In genomic region chr18:35418610-35419009, GRCh38 we compare ENCODE assay signal across 33 cellular contexts. TPM values are rescaled to one million over a fixed set of nuclear protein-coding genes. Genes with fewer than 3 reads are reported as not detected.
DNase-seq lines count a peak whose midpoint lies in the region; ATAC-seq, FAIRE-seq and TF ChIP-seq lines count a peak whose summit lies in the region.
"Had no signal": no experiment of that assay in that cellular context is flagged by ENCODE, and none has a peak within 500 bp of the region (broad histone marks: within the 10 kb centered on the region; RNA-seq: fewer than 3 reads in every experiment).

No MANE protein-coding gene starts in this region.

- WGBS in HepG2 (ENCODE audit: low lambda C conversion rate) = 16% methylated on average over 4 of the region's 4 CpGs
- 72% methylated on average over 4 of the region's 4 CpGs for WGBS in right lobe of liver (ENCODE audit: insufficient coverage, low coverage, low lambda C conversion rate, missing lambda C conversion rate)
- 7% methylated on average over 4 of the region's 4 CpGs for WGBS in K562 (ENCODE audit: insufficient coverage, low coverage, missing lambda C conversion rate)
- WGBS in psoas muscle, 3 donors = 73 to 80% (median 76%) methylated on average over 4 of the region's 4 CpGs

- H3K9me3 ChIP-seq in HepG2 (ENCODE audit: low read length) (peaks cover 5% of the 10 kb centered on the region), right lobe of liver (peaks cover 0 to 6% (median 3%) of the 10 kb centered on the region in 4 donors), adipocyte (ENCODE audit: control insufficient read depth, low read length) (peaks cover 28% of the 10 kb centered on the region), K562 (replicated peaks; ENCODE audit: control insufficient read depth, insufficient read depth, low read depth, low read length) (no peaks in the 10 kb centered on the region), psoas muscle (peaks cover 12% of the 10 kb centered on the region)
- H3K9me3 ChIP-seq: BE2C, Caco-2 had no signal

- TF ChIP-seq POLR2A in HepG2 (IDR thresholded peaks at IDR 0.05; ENCODE audit: insufficient read depth in 1 of 2, low read depth in 2 of 2, low read length in 2 of 2) (no peak), right lobe of liver (IDR thresholded peaks at IDR 0.05) (no peak), K562 (conservative IDR thresholded peaks at IDR 0.05) (no peak)

- ATAC-seq in HepG2 (no peak), right lobe of liver (no peak), K562 (no peak), HG03521 (IDR thresholded peaks at IDR 0.05; ENCODE audit: unreplicated experiment) (no peak), psoas muscle (no peak)
- ATAC-seq: A549; CD8-positive, alpha-beta T cell had no signal

- H3K79me2 ChIP-seq in HepG2 (ENCODE audit: insufficient read depth, low read length) = no peaks in the 10 kb centered on the region
- no peaks in the 10 kb centered on the region for H3K79me2 ChIP-seq in K562 (ENCODE audit: control insufficient read depth, insufficient read depth, low read length)

- H3K4me3 ChIP-seq in HepG2 (replicated peaks in 1 of 3; ENCODE audit: insufficient read depth in 1 of 3, low read depth in 2 of 3, low read length in 3 of 3) (no peak overlapping the region), right lobe of liver (no peak overlapping the region), adipocyte (ENCODE audit: low read length) (peak overlapping the region; percentile 9), K562 (no peak overlapping the region), psoas muscle (no peak overlapping the region)
- H3K4me3 ChIP-seq: A549; BLaER1; BLaER1 treated with 17β-estradiol and CSF1 and Interleukin-3, amounts not matched to agents 10 nM and 100 nM had no signal

- H3K27ac ChIP-seq in HepG2 (ENCODE audit: extremely low read length, insufficient read depth, low read length) (no peak overlapping the region), right lobe of liver (no peak overlapping the region), K562 (ENCODE audit: extremely low read depth, low read depth, low read length) (no peak overlapping the region), psoas muscle (no peak overlapping the region)
- H3K27ac ChIP-seq: 22Rv1; A549; BLaER1; BLaER1 treated with 17β-estradiol and CSF1 and Interleukin-3, amounts not matched to agents 10 nM and 100 nM; C4-2B had no signal

- no peaks in the 10 kb centered on the region for H3K4me1 ChIP-seq in HepG2 (ENCODE audit: insufficient read depth, low read length)
- H3K4me1 ChIP-seq in right lobe of liver = no peaks in the 10 kb centered on the region
- H3K4me1 ChIP-seq in adipocyte (ENCODE audit: control insufficient read depth, insufficient read depth, low read length) = peaks cover 12% of the 10 kb centered on the region
- H3K4me1 ChIP-seq in K562 (replicated peaks in 1 of 2; ENCODE audit: control insufficient read depth in 2 of 2, insufficient read depth in 2 of 2, low read length in 2 of 2) = no peaks in the 10 kb centered on the region
- H3K4me1 ChIP-seq in psoas muscle = no peaks in the 10 kb centered on the region
- H3K4me1 ChIP-seq: A549, BE2C, BLaER1, Caco-2 had no signal

- intact Hi-C loops in HepG2 (cut with micrococcal nuclease; ENCODE audit: unreplicated experiment) = no loop called here
- intact Hi-C loops in right lobe of liver (cut with DNase I) = loop anchor here in 1 of 2 donors (10.0 kb wide), 1 partner anchor 96 kb away; no protein-coding TSS in a partner anchor
- intact Hi-C loops in K562 (cut with micrococcal nuclease) = no loop called here
- intact Hi-C loops in psoas muscle (cut with DNase I) = no loop called here

- H3K9me1 ChIP-seq in K562 (ENCODE audit: control insufficient read depth, insufficient read depth, low read length) = no peaks in the 10 kb centered on the region

- BruUV-seq in HepG2 (replicated peaks; lab: Mats Ljungman, UMichigan) = no TSS peak
- BruUV-seq in K562 (replicated peaks; lab: Mats Ljungman, UMichigan) = no TSS peak

- H3K27me3 ChIP-seq in HepG2 (ENCODE audit: control insufficient read depth in 1 of 2, insufficient read depth in 2 of 2, low read length in 2 of 2) (no peaks in the 10 kb centered on the region; a peak in 1 of 5 replicates), right lobe of liver (no peaks in the 10 kb centered on the region), adipocyte (replicated peaks; ENCODE audit: control insufficient read depth, insufficient read depth, low read length) (no peaks in the 10 kb centered on the region), K562 (ENCODE audit: control insufficient read depth in 2 of 2, insufficient read depth in 2 of 2, low read length in 2 of 2) (peaks cover 0 to 11% of the 10 kb centered on the region in 2 experiments; a peak in 1 of 5 replicates), psoas muscle (ENCODE audit: insufficient read depth in 3 of 3, low read length in 2 of 3) (no peaks in the 10 kb centered on the region)
- H3K27me3 ChIP-seq: BE2C; BLaER1; BLaER1 treated with 17β-estradiol and CSF1 and Interleukin-3, amounts not matched to agents 10 nM and 100 nM had no signal

- no peaks in the 10 kb centered on the region for H4K20me1 ChIP-seq in HepG2 (ENCODE audit: insufficient read depth, low read length)
- H4K20me1 ChIP-seq in K562 (replicated peaks; ENCODE audit: control insufficient read depth, insufficient read depth, low read length) = no peaks in the 10 kb centered on the region
- H4K20me1 ChIP-seq: BLaER1; BLaER1 treated with 17β-estradiol and CSF1 and Interleukin-3, amounts not matched to agents 10 nM and 100 nM had no signal

- H3K4me2 ChIP-seq in HepG2 (ENCODE audit: low read depth, low read length) = no peak overlapping the region
- H3K4me2 ChIP-seq in K562 (ENCODE audit: insufficient read depth, low read length) = no peak overlapping the region
- H3K4me2 ChIP-seq: A549; BLaER1; BLaER1 treated with 17β-estradiol and CSF1 and Interleukin-3, amounts not matched to agents 10 nM and 100 nM had no signal

- TF ChIP-seq EP300 in HepG2 (IDR thresholded peaks at IDR 0.05; ENCODE audit: low read depth in 2 of 2, low read length in 2 of 2) (no peak), HepG2 (CRISPR knock-in tag; IDR thresholded peaks at IDR 0.05; ENCODE audit: borderline replicate concordance) (no peak), K562 (IDR thresholded peaks at IDR 0.05; ENCODE audit: low read length) (no peak)

- TF ChIP-seq CTCF in HepG2 (CRISPR knock-in tag; IDR thresholded peaks at IDR 0.05) (no peak), right lobe of liver (IDR thresholded peaks at IDR 0.05) (no peak), K562 (IDR thresholded peaks at IDR 0.05 in 2 of 3, conservative IDR thresholded peaks at IDR 0.05 in 1 of 3; ENCODE audit: insufficient read depth in 2 of 3, low read depth in 1 of 3, low read length in 3 of 3) (no peak), psoas muscle (IDR thresholded peaks at IDR 0.05) (no peak)

- in situ Hi-C loops in HepG2 (cut with HindIII; ENCODE audit: extremely low pct_ligation_motif_present, low pct_unique_long_range_greater_than_20kb) (no loop called here), K562 (cut with MboI) (no loop called here)

- no peak overlapping the region for H3K9ac ChIP-seq in HepG2 (ENCODE audit: insufficient read depth, low read depth, low read length)
- H3K9ac ChIP-seq in adipocyte (ENCODE audit: low read length) = no peak overlapping the region
- no peak overlapping the region for H3K9ac ChIP-seq in K562 (ENCODE audit: insufficient read depth in 1 of 2, low read depth in 2 of 2, low read length in 2 of 2)
- H3K9ac ChIP-seq: BLaER1; BLaER1 treated with 17β-estradiol and CSF1 and Interleukin-3, amounts not matched to agents 10 nM and 100 nM had no signal

- DNase-seq in HepG2 (ENCODE audit: low spot score) (no peak), right lobe of liver (no peak), adipocyte (ENCODE audit: low read depth) (no peak), K562 (ENCODE audit: extremely low read depth in 1 of 4, low spot score in 3 of 4) (no peak), psoas muscle (no peak)
- DNase-seq: 8988T; ACHN; AML-193; BE2C; C1 segment of cervical spinal cord; Caco-2; Calu3; CD4-positive, alpha-beta memory T cell; CD4-positive, alpha-beta T cell; CD4-positive, CD25-positive, alpha-beta regulatory T cell; CD8-positive, alpha-beta memory T cell; CD8-positive, alpha-beta T cell; COR-L47; DMS 273 treated with DMSO at 0.1 percent for 48 hours; DMS153; DMS53; DMS79; DMS79 treated with DMSO at 0.1 percent for 48 hours; DND-41; EL had no signal

- CTCF ChIA-PET in HepG2 (lab: Yijun Ruan, JAX; ENCODE audit: low intra/inter-chr PET ratio, low total read pairs) = no interaction called here
- CTCF ChIA-PET in K562 (lab: Yijun Ruan, JAX; ENCODE audit: low intra/inter-chr PET ratio) = no interaction called here

- FAIRE-seq in HepG2 (lab: Jason Lieb, UNC) = no peak
- FAIRE-seq in K562 (lab: Jason Lieb, UNC) = no peak
- FAIRE-seq: A204.1, A549, D721Med had no signal

- H2AFZ ChIP-seq in HepG2 (ENCODE audit: low read length) = no peak overlapping the region
- H2AFZ ChIP-seq in K562 (ENCODE audit: low read depth, low read length) = no peak overlapping the region

- no peak for TF ChIP-seq RAD21 in HepG2 (CRISPR knock-in tag; IDR thresholded peaks at IDR 0.05)
- TF ChIP-seq RAD21 in K562 (CRISPR knock-in tag; conservative IDR thresholded peaks at IDR 0.05 in 1 of 2, IDR thresholded peaks at IDR 0.05 in 1 of 2) = no peak

- POLR2A ChIA-PET in HepG2 (lab: Yijun Ruan, JAX) = no interaction called here
- POLR2A ChIA-PET in K562 (lab: Yijun Ruan, JAX) = interaction anchor here (1.2 kb wide), 1 partner anchor 9 kb away, joined by 4 read pairs; no protein-coding TSS in a partner anchor

- no peaks in the 10 kb centered on the region for H3K36me3 ChIP-seq in HepG2 (replicated peaks in 1 of 2; ENCODE audit: control insufficient read depth in 1 of 2, insufficient read depth in 2 of 2, low read length in 2 of 2)
- no peaks in the 10 kb centered on the region for H3K36me3 ChIP-seq in right lobe of liver
- no peaks in the 10 kb centered on the region for H3K36me3 ChIP-seq in adipocyte (ENCODE audit: control insufficient read depth, insufficient read depth, low read length, severe bottlenecking)
- no peaks in the 10 kb centered on the region for H3K36me3 ChIP-seq in K562 (ENCODE audit: control insufficient read depth, insufficient read depth, low read length)
- H3K36me3 ChIP-seq in psoas muscle (ENCODE audit: insufficient read depth in 1 of 2, low read depth in 1 of 2) = no peaks in the 10 kb centered on the region
- H3K36me3 ChIP-seq: BE2C; BLaER1; BLaER1 treated with 17β-estradiol and CSF1 and Interleukin-3, amounts not matched to agents 10 nM and 100 nM had no signal

RNA-seq across cellular contexts. Expression of gene ZNF396, which starts 41.5 kb away (rescaled TPM):
- total RNA-seq in HepG2 (2016; rRNA removed; fragmentation: Illumina TruSeq; extraction: Trizol) = 0.75 and 1.6 TPM in 2 replicates
- 0.18 and 0.40 TPM in 2 replicates for total RNA-seq in HepG2 (2016; cell fraction: cytosol; rRNA removed; fragmentation: Illumina TruSeq; extraction: Trizol; ENCODE audit: low read depth)
- 1.2 TPM in 2 replicates for total RNA-seq in HepG2 (2016; cell fraction: insoluble cytoplasmic fraction; rRNA removed; fragmentation: Illumina TruSeq; extraction: Trizol)
- total RNA-seq in HepG2 (2016; cell fraction: membrane; rRNA removed; fragmentation: Illumina TruSeq; extraction: Trizol) = 0.69 and 0.93 TPM in 2 replicates
- 0.78 and 1.1 TPM in 2 replicates for total RNA-seq in HepG2 (2016; cell fraction: nucleus; rRNA removed; fragmentation: Illumina TruSeq; extraction: Trizol)
- polyA plus RNA-seq in HepG2 (2011; rRNA removed) = 0.25 and 0.47 TPM in 2 replicates
- polyA plus RNA-seq in HepG2 (2011; cell fraction: cytosol; rRNA removed) = 0.17 and 0.27 TPM in 2 replicates
- 0.31 and 0.80 TPM in 2 replicates for polyA plus RNA-seq in HepG2 (2011; cell fraction: nucleus; rRNA removed)
- 0.39 and 0.67 TPM in 2 replicates for polyA plus RNA-seq in HepG2 (2012)
- 0.05 and 0.12 TPM in 2 replicates for polyA plus RNA-seq in HepG2 (2016; cell fraction: cytosol; fragmentation: Illumina TruSeq; extraction: Trizol; ENCODE audit: low read depth)
- 1.0 and 1.3 TPM in 2 replicates for polyA plus RNA-seq in HepG2 (2016; cell fraction: insoluble cytoplasmic fraction; fragmentation: Illumina TruSeq; extraction: Trizol; ENCODE audit: low read depth)
- polyA plus RNA-seq in HepG2 (2016; cell fraction: membrane; fragmentation: Illumina TruSeq; extraction: Trizol; ENCODE audit: low read depth) = 0.16 and 0.18 TPM in 2 replicates
- 1.2 and 2.7 TPM in 2 replicates for polyA plus RNA-seq in HepG2 (2016; cell fraction: nucleus; fragmentation: Illumina TruSeq; extraction: Trizol; ENCODE audit: insufficient read depth, low read depth)
- polyA minus RNA-seq in HepG2 (2011; rRNA and poly(A)+ RNA removed; ENCODE audit: low replicate concordance) = 0.54 TPM in 1 of 2 replicates, not detected in the other
- polyA minus RNA-seq in HepG2 (2011; cell fraction: cytosol; rRNA and poly(A)+ RNA removed) = 0.20 TPM in 1 of 2 replicates, not detected in the other
- 1.0 and 1.7 TPM in 2 replicates for polyA minus RNA-seq in HepG2 (2011; cell fraction: nucleus; rRNA and poly(A)+ RNA removed)
- 1 to 10 TPM in 4 of 6 experiments, under 1 TPM in 2; 0.62 to 1.9 (median 1.5) TPM for total RNA-seq in right lobe of liver
- 1.9 and 3.1 TPM in 2 replicates for total RNA-seq in K562 (2011; cell fraction: chromatin; rRNA removed; ENCODE audit: low replicate concordance)
- total RNA-seq in K562 (2011; cell fraction: nucleolus; rRNA removed) = 2.2 and 3.2 TPM in 2 replicates
- 2.9 and 4.5 TPM in 2 replicates for total RNA-seq in K562 (2011; cell fraction: nucleoplasm; rRNA removed)
- 0.73 and 1.6 TPM in 2 replicates for total RNA-seq in K562 (2014; rRNA removed)
- 2.1 and 2.4 TPM in 2 replicates for total RNA-seq in K562 (2014; rRNA removed; fragmentation: Illumina TruSeq; extraction: Trizol)
- 1.3 and 1.4 TPM in 2 replicates for total RNA-seq in K562 (2015; rRNA removed; fragmentation: Illumina TruSeq; extraction: Trizol)
- total RNA-seq in K562 (2021) = 1.2 and 2.0 TPM in 2 replicates
- 1.6 and 1.9 TPM in 2 replicates for polyA plus RNA-seq in K562 (2011; rRNA removed)
- 0.40 and 0.80 TPM in 2 replicates for polyA plus RNA-seq in K562 (2011; cell fraction: cytosol; rRNA removed)
- 0.50 and 0.84 TPM in 2 replicates for polyA plus RNA-seq in K562 (2011; cell fraction: nucleus; rRNA removed)
- 1.3 and 3.4 TPM in 2 replicates for polyA plus RNA-seq in K562 (2012)
- 1.9 and 2.1 TPM in 2 replicates for polyA plus RNA-seq in K562 (2014; fragmentation: Illumina TruSeq; extraction: Trizol)
- 1 to 10 TPM; 2.0 to 2.3 TPM for polyA plus RNA-seq in K562 (2014; fragmentation: Nextera tagmentation; extraction: Ambion mirVana)
- polyA plus RNA-seq in K562 (2014; rRNA removed) = 1.3 and 1.9 TPM in 2 replicates
- polyA minus RNA-seq in K562 (2011; rRNA and poly(A)+ RNA removed) = 1.7 and 3.0 TPM in 2 replicates
- 0.73 and 0.86 TPM in 2 replicates for polyA minus RNA-seq in K562 (2011; cell fraction: cytosol; rRNA and poly(A)+ RNA removed)
- 1.1 and 3.8 TPM in 2 replicates for polyA minus RNA-seq in K562 (2011; cell fraction: nucleus; rRNA and poly(A)+ RNA removed)
- under 1 TPM; 0.30 to 0.79 (median 0.74) TPM for total RNA-seq in psoas muscle
- under 1 TPM; 0.38 to 0.73 (median 0.52) TPM for polyA plus RNA-seq in psoas muscle
- total RNA-seq: CD4-positive, CD25-positive, alpha-beta regulatory T cell; CD8-positive, alpha-beta T cell had no signal

Comparison
In these comparisons a context has a peak if more than half of its experiments do, and no peak if none do; other contexts are left out.
1. Of the 241 proteins assayed by ChIP-seq in both HepG2 and K562: peak only in HepG2: MNT; only in K562: NFIC; in both: none; in neither: 239.